Comparison of ENCODE assay signal across 27 cellular contexts in genomic region chr1:201207046-201207445, GRCh38. TPM values are rescaled to one million over a fixed set of nuclear protein-coding genes. Genes with fewer than 3 reads are reported as not detected.
"Had no signal": no experiment of that assay in that cellular context is flagged by ENCODE, and none has a peak within 500 bp of the region (broad histone marks: within the 10 kb centered on the region; RNA-seq: fewer than 3 reads in every experiment).

No MANE protein-coding gene starts in this region.

- H3K36me3 ChIP-seq: heart right ventricle, left lung, lower lobe of right lung, neutrophil, right atrium auricular region, right lobe of liver, tibial nerve, uterus had no signal

- H3K9me3 Mint-ChIP-seq: nephron progenitor cell; stimulated activated naive CD8-positive, alpha-beta T cell treated with anti-CD3 and anti-CD28 coated beads, Interleukin-15, amount 100 ng/mL, for 72 hours; type B pancreatic cell had no signal

- H3K4me2 ChIP-seq: smooth muscle cell had no signal

- H3K79me2 ChIP-seq: parathyroid adenoma had no signal

- H3K4me3 Mint-ChIP-seq: naive thymus-derived CD8-positive, alpha-beta T cell; nephron progenitor cell; stimulated activated naive CD8-positive, alpha-beta T cell treated with anti-CD3 and anti-CD28 coated beads, Interleukin-15, amount 100 ng/mL, for 72 hours; type B pancreatic cell had no signal

- DNase-seq: heart right ventricle; hippocampal formation; left colon; lower lobe of right lung; mammary epithelial cell; mesenchymal stem cell; naive thymus-derived CD8-positive, alpha-beta T cell; nephron progenitor cell; occipital lobe; right lobe of liver; stimulated activated CD4-positive, alpha-beta T cell treated with anti-CD3 and anti-CD28 coated beads, Interleukin-12 subunit alpha, Interleukin-12 subunit beta, amount 100 ng/mL, for 4 hours; stimulated activated CD4-positive, alpha-beta T cell treated with anti-CD3 and anti-CD28 coated beads, Interleukin-15, amount 100 ng/mL, for 24 hours; stimulated activated CD4-positive, alpha-beta T cell treated with anti-CD3 and anti-CD28 coated beads, Interleukin-2, amount 100 ng/mL, for 24 hours; stimulated activated CD4-positive, alpha-beta T cell treated with anti-CD3 and anti-CD28 coated beads, Interleukin-4, amount 100 ng/mL, for 1 hour; stimulated activated naive CD4-positive, alpha-beta T cell treated with Interleukin-2 at 50 U/mL for 16 hours; stimulated activated naive CD8-positive, alpha-beta T cell treated with anti-CD3 and anti-CD28 coated beads, Interleukin-15, amount 100 ng/mL, for 72 hours; uterus had no signal

- H3K27ac ChIP-seq: heart right ventricle, left lung, lower lobe of right lung, neutrophil, parathyroid adenoma, right atrium auricular region, right lobe of liver, tibial nerve, uterus had no signal

- H3K9me3 ChIP-seq: heart right ventricle, left lung, lower lobe of right lung, neutrophil, right atrium auricular region, right lobe of liver, tibial nerve, uterus had no signal

- H3K27me3 ChIP-seq: left lung, right atrium auricular region, right lobe of liver, tibial nerve, uterus had no signal

- H3K36me3 Mint-ChIP-seq: naive thymus-derived CD8-positive, alpha-beta T cell; type B pancreatic cell had no signal

- H3K4me1 Mint-ChIP-seq: stimulated activated naive CD8-positive, alpha-beta T cell treated with anti-CD3 and anti-CD28 coated beads, Interleukin-15, amount 100 ng/mL, for 72 hours had no signal

- H2AFZ ChIP-seq: parathyroid adenoma had no signal

- H3K4me1 ChIP-seq: heart right ventricle, left lung, lower lobe of right lung, parathyroid adenoma, right atrium auricular region, right lobe of liver, tibial nerve, uterus had no signal

- H3K9ac ChIP-seq: parathyroid adenoma had no signal

- ATAC-seq: heart right ventricle; left colon; left lung; naive thymus-derived CD8-positive, alpha-beta T cell; stimulated activated naive CD8-positive, alpha-beta T cell treated with anti-CD3 and anti-CD28 coated beads, Interleukin-15, amount 100 ng/mL, for 72 hours had no signal

- H3K27ac Mint-ChIP-seq: nephron progenitor cell; progenitor cell of endocrine pancreas; stimulated activated naive CD8-positive, alpha-beta T cell treated with anti-CD3 and anti-CD28 coated beads, Interleukin-15, amount 100 ng/mL, for 72 hours had no signal

- H3K4me3 ChIP-seq: heart right ventricle, left lung, lower lobe of right lung, right atrium auricular region, right lobe of liver, smooth muscle cell, tibial nerve, uterus had no signal

RNA-seq across cellular contexts. Expression of gene IGFN1, which starts 16.4 kb away (rescaled TPM):
- total RNA-seq: naive thymus-derived CD8-positive, alpha-beta T cell; occipital lobe; pulmonary artery endothelial cell; right atrium auricular region; smooth muscle cell; tibial nerve had no signal
- polyA plus RNA-seq: keratinocyte; naive thymus-derived CD8-positive, alpha-beta T cell; smooth muscle cell had no signal
